In genomic region chr2:74835831-74836674, GRCh38 we compare ENCODE assay signal across 8 cellular contexts. TPM values are rescaled to one million over a fixed set of nuclear protein-coding genes. Genes with fewer than 3 reads are reported as not detected.
DNase-seq lines count a peak whose midpoint lies in the region; ATAC-seq and TF ChIP-seq lines count a peak whose summit lies in the region.

No MANE protein-coding gene starts in this region.

- peak overlapping the region; percentile 87 for H3K4me3 ChIP-seq in A673 (ENCODE audit: low read depth, low read length, poor library complexity, severe bottlenecking)
- peak overlapping the region; percentile 69 for H3K4me3 ChIP-seq in thymus (ENCODE audit: low read length)

- H3K9me3 Mint-ChIP-seq in MCF 10A (ENCODE audit: unreplicated experiment): no peaks in the 10 kb centered on the region

- ATAC-seq in HG03378 (IDR thresholded peaks at IDR 0.05; ENCODE audit: unreplicated experiment) (peak; percentile 34), left lobe of liver (peak; percentile 60), GM21723 (IDR thresholded peaks at IDR 0.05; ENCODE audit: unreplicated experiment) (no peak)

- intact Hi-C loops in A673 (cut with micrococcal nuclease; ENCODE audit: unreplicated experiment) (loop anchor here (2.0 to 5.0 kb wide), 2 partner anchors 41 to 121 kb away; no protein-coding TSS in a partner anchor), MCF 10A (cut with micrococcal nuclease) (loop anchor here (1.0 to 2.0 kb wide), 4 partner anchors 40 to 146 kb away; no protein-coding TSS in a partner anchor)

- TF ChIP-seq CTCF in A673 (conservative IDR thresholded peaks at IDR 0.05; ENCODE audit: low read depth, low read length) (peak; percentile 71), MCF 10A (IDR thresholded peaks at IDR 0.05; ENCODE audit: unreplicated experiment) (peak; percentile 71)

- BruUV-seq in A673 (replicated peaks; lab: Mats Ljungman, UMichigan) (TSS peak; percentile 30), MCF 10A (replicated peaks; lab: Mats Ljungman, UMichigan) (no TSS peak)

- H3K9me3 ChIP-seq in A673 (ENCODE audit: low read depth, low read length, poor library complexity, severe bottlenecking): no peaks in the 10 kb centered on the region
- H3K9me3 ChIP-seq in thymus (ENCODE audit: control insufficient read depth): no peaks in the 10 kb centered on the region

- peak overlapping the region; percentile 86 for H3K27ac Mint-ChIP-seq in MCF 10A (ENCODE audit: low read depth, unreplicated experiment)

- H3K4me1 Mint-ChIP-seq in MCF 10A (ENCODE audit: insufficient read depth, unreplicated experiment): peaks cover 34% of the 10 kb centered on the region

- H3K27me3 ChIP-seq in A673 (replicated peaks; ENCODE audit: insufficient read depth, low read depth, low read length, poor library complexity) (no peaks in the 10 kb centered on the region), thymus (ENCODE audit: control insufficient read depth, insufficient read depth) (peaks cover 10% of the 10 kb centered on the region)

- CTCF ChIA-PET in A673 (lab: Charles Lee): no interaction called here
- CTCF ChIA-PET in MCF 10A (lab: Yijun Ruan, JAX): interaction anchor here (0.6 to 12.5 kb wide), 30 partner anchors 9 to 155 kb away, joined by 3 to 140 read pairs (median 4); no protein-coding TSS in a partner anchor

- peaks cover 7% of the 10 kb centered on the region for H3K36me3 Mint-ChIP-seq in MCF 10A (ENCODE audit: insufficient read depth, unreplicated experiment)

- peak overlapping the region; percentile 85 for H3K4me3 Mint-ChIP-seq in MCF 10A (ENCODE audit: unreplicated experiment)

- DNase-seq in A673 (ENCODE audit: low spot score) (peak; percentile 70), GDM1 (lab: John Stamatoyannopoulos, UW) (peak; percentile 27), NOMO-1 treated with DMSO at 0.1 percent for 48 hours (lab: John Stamatoyannopoulos, UW; ENCODE audit: unreplicated experiment) (peak; percentile 77), MCF 10A (ENCODE audit: unreplicated experiment) (peak; percentile 68), left lobe of liver (ENCODE audit: low spot score) (no peak)

- H3K27me3 Mint-ChIP-seq in MCF 10A (ENCODE audit: insufficient read depth, unreplicated experiment): no peaks in the 10 kb centered on the region

- POLR2A ChIA-PET in A673 (lab: Charles Lee; ENCODE audit: low non-redundant PET): no interaction called here
- POLR2A ChIA-PET in MCF 10A (lab: Yijun Ruan, JAX): interaction anchor here (0.6 to 8.4 kb wide), 25 partner anchors 8 to 1099 kb away, joined by 3 to 123 read pairs (median 6); partner anchors contain the start of gene TPRKB

- H3K27ac ChIP-seq in A673 (ENCODE audit: low read depth, low read length, poor library complexity, severe bottlenecking) (peak overlapping the region; percentile 90), thymus (ENCODE audit: low read depth) (no peak overlapping the region)

- no peaks in the 10 kb centered on the region for H3K36me3 ChIP-seq in A673 (ENCODE audit: insufficient read depth, low read length, poor library complexity, severe bottlenecking)
- H3K36me3 ChIP-seq in thymus (ENCODE audit: control insufficient read depth, insufficient read depth): no peaks in the 10 kb centered on the region

- H3K4me1 ChIP-seq in A673 (ENCODE audit: insufficient read depth, low read length, poor library complexity, severe bottlenecking) (peaks cover 16% of the 10 kb centered on the region), thymus (ENCODE audit: control insufficient read depth, insufficient read depth, low read length) (peaks cover 22% of the 10 kb centered on the region)

- WGBS in thymus: 6% methylated on average over 15 of the region's 15 CpGs

RNA-seq across cellular contexts. Expression of gene HK2, which starts 2.1 kb away (rescaled TPM):
- 40.1 and 42.6 TPM in 2 replicates for total RNA-seq in A673 (2021)
- total RNA-seq in MCF 10A (2022): 40.4 and 47.8 TPM in 2 replicates
- total RNA-seq in left lobe of liver: 1.3 TPM
- polyA plus RNA-seq in thymus: 4.8 TPM

Comparison
In these comparisons a context has a peak if more than half of its experiments do, and no peak if none do; other contexts are left out.
1. RNA of gene HK2, which starts 2.1 kb away (total RNA-seq): 40.4 to 47.8 TPM in MCF 10A and 40.1 to 42.6 TPM in A673; 1.3 TPM in left lobe of liver (single experiment); every median in the first group is over 10 times any median in the second.